ENCODE assay signal across 9 cellular contexts in the genomic region with DNA sequence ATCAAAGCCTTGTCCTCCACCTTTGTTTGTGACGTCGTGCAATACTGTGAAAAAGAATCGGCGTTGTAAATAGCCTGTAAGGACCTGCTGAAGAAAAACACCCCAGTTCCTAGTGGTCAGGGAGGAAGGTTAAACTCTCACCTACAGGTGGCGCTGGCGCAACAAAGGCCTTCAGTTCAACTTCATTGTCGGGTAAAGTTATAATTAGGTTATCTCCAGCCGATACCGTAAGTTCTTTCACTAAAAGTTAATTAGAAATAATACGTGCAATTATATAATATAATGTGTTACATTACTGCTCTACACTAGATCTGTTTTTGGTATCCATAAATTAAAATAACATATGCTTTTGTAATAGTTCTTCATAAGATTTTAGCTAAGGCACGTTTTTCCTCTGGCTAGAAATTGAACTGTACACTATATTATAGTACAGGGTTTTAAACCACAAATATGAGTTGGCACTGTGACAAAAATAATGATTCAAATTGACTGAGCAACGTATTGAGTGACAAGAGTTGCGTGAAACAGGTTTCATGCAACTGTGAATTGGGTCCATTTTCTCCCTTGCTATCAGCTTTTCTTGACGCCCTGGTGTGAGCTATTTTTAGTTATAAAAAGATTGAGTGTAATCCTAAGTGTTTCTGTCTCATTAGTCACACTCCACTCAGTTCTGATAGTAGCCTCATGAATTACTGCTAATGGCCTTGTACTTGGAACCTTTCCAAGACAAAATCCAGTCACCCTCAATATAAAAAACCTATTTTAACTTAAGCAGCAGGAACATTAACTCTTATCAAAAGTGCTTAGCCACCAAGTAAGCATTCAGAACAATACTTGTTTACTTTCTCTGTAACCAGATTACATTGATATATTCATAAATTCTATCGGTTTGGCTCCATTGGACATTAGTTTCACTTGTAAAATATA.
DNase-seq lines count a peak whose midpoint lies in the region; ATAC-seq and TF ChIP-seq lines count a peak whose summit lies in the region.
"Had no signal": no experiment of that assay in that cellular context is flagged by ENCODE, and none has a peak within 500 bp of the region (broad histone marks: within the 10 kb centered on the region; RNA-seq: fewer than 3 reads in every experiment).

No MANE protein-coding gene starts in this region.

- no peaks in the 10 kb centered on the region for H3K36me3 ChIP-seq in SK-N-SH (replicated peaks in 1 of 2; ENCODE audit: control insufficient read depth in 1 of 2, insufficient read depth in 2 of 2, low read length in 1 of 2)
- no peaks in the 10 kb centered on the region for H3K36me3 ChIP-seq in psoas muscle (ENCODE audit: insufficient read depth in 1 of 2, low read depth in 1 of 2)
- H3K36me3 ChIP-seq in aorta (ENCODE audit: control insufficient read depth in 1 of 2, insufficient read depth in 2 of 2, low read length in 1 of 2) = no peaks in the 10 kb centered on the region

- H3K9me3 ChIP-seq in SK-N-SH (no peaks in the 10 kb centered on the region), psoas muscle (no peaks in the 10 kb centered on the region), aorta (ENCODE audit: control insufficient read depth, low read length) (no peaks in the 10 kb centered on the region)

- no peak overlapping the region for H3K9ac ChIP-seq in SK-N-SH

- TF ChIP-seq CTCF in SK-N-SH (IDR thresholded peaks at IDR 0.05) (peak; percentile 93), psoas muscle (IDR thresholded peaks at IDR 0.05) (peak; percentile 85)

- CTCF ChIA-PET in SK-N-SH (lab: Yijun Ruan, JAX) = interaction anchor here (0.7 to 6.2 kb wide), 33 partner anchors 9 to 487 kb away, joined by 3 to 96 read pairs (median 5); partner anchors contain the start of genes ACOT13, ALDH5A1, KIAA0319 and TDP2

- H3K9me2 ChIP-seq in SK-N-SH = no peaks in the 10 kb centered on the region

- H3K4me1 ChIP-seq in SK-N-SH (ENCODE audit: control insufficient read depth in 1 of 2, insufficient read depth in 2 of 2, low read depth in 1 of 2, low read length in 1 of 2) = peaks cover 5 to 13% of the 10 kb centered on the region in 2 experiments; a peak in 2 of 4 replicates
- no peaks in the 10 kb centered on the region for H3K4me1 ChIP-seq in psoas muscle
- peaks cover 0 to 4% of the 10 kb centered on the region in 2 donors for H3K4me1 ChIP-seq in aorta (ENCODE audit: control insufficient read depth in 1 of 2, insufficient read depth in 2 of 2, low read length in 2 of 2)

- H2AFZ ChIP-seq in SK-N-SH (ENCODE audit: low read depth) = no peak overlapping the region

- H3K27ac Mint-ChIP-seq in activated naive CD4-positive, alpha-beta T cell treated with anti-CD3 and anti-CD28 coated beads, Interleukin-2, amount 50 U/mL, for 72 hours = no peak overlapping the region
- H3K27ac Mint-ChIP-seq: activated naive CD4-positive, alpha-beta T cell treated with anti-CD3 and anti-CD28 coated beads, Interleukin-2, amount 50 U/mL, for 24 hours had no signal

- H3K4me2 ChIP-seq in SK-N-SH = peak overlapping the region; percentile 30

- intact Hi-C loops in Right ventricle myocardium superior (cut with DNase I) = loop anchor here (5.0 kb wide), 1 partner anchor 184 kb away; no protein-coding TSS in a partner anchor
- intact Hi-C loops in psoas muscle (cut with DNase I) = loop anchor here (5.0 to 10.0 kb wide), 3 partner anchors 109 to 184 kb away; no protein-coding TSS in a partner anchor
- intact Hi-C loops in aorta (cut with DNase I) = loop anchor here (2.0 to 10.0 kb wide), 4 partner anchors 111 to 491 kb away; no protein-coding TSS in a partner anchor

- TF ChIP-seq EP300 in SK-N-SH (IDR thresholded peaks at IDR 0.05; ENCODE audit: borderline replicate concordance in 1 of 2, low read depth in 1 of 2, low read length in 1 of 2) = peak in 1 of 2 experiments; percentile 71; a peak in 2 of 4 replicates

- no peaks in the 10 kb centered on the region for H3K9me3 Mint-ChIP-seq in activated naive CD4-positive, alpha-beta T cell treated with anti-CD3 and anti-CD28 coated beads, Interleukin-2, amount 50 U/mL, for 72 hours
- H3K9me3 Mint-ChIP-seq: activated naive CD4-positive, alpha-beta T cell treated with anti-CD3 and anti-CD28 coated beads, Interleukin-2, amount 50 U/mL, for 24 hours had no signal

- ATAC-seq in GM21786 (IDR thresholded peaks at IDR 0.05; ENCODE audit: unreplicated experiment) (peak; percentile 83), Right ventricle myocardium superior (ENCODE audit: poor library complexity) (peak; percentile 91), psoas muscle (peak; percentile 71 to 92 (median 79)), aorta (ENCODE audit: low FRiP score) (peak; percentile 82)
- ATAC-seq in activated naive CD4-positive, alpha-beta T cell treated with anti-CD3 and anti-CD28 coated beads, Interleukin-2, amount 50 U/mL, for 72 hours = peak; percentile 68 to 79

- peak overlapping the region in 1 of 2 experiments; percentile 55; a peak in 2 of 4 replicates for H3K27ac ChIP-seq in SK-N-SH (ENCODE audit: low read depth in 2 of 2, low read length in 1 of 2)
- no peak overlapping the region for H3K27ac ChIP-seq in psoas muscle
- no peak overlapping the region for H3K27ac ChIP-seq in aorta (ENCODE audit: low read depth in 1 of 2, low read length in 2 of 2)

- H4K20me1 ChIP-seq in SK-N-SH (ENCODE audit: insufficient read depth) = no peaks in the 10 kb centered on the region

- H3K27me3 ChIP-seq in SK-N-SH (ENCODE audit: insufficient read depth) = peaks cover 7% of the 10 kb centered on the region; the same call in 1 of the 2 replicates
- no peaks in the 10 kb centered on the region for H3K27me3 ChIP-seq in psoas muscle (ENCODE audit: insufficient read depth in 3 of 3, low read length in 2 of 3)
- H3K27me3 ChIP-seq in aorta (ENCODE audit: control insufficient read depth in 1 of 2, insufficient read depth in 2 of 2, low read length in 1 of 2) = no peaks in the 10 kb centered on the region

- H3K79me2 ChIP-seq in SK-N-SH (ENCODE audit: insufficient read depth) = no peaks in the 10 kb centered on the region

- DNase-seq in Caki2 (ENCODE audit: low read depth) (peak; percentile 60), NCI-H1092 (lab: John Stamatoyannopoulos, UW) (peak; percentile 80), SK-N-SH (peak; percentile 59), Right ventricle myocardium superior (peak; percentile 83), psoas muscle (peak; percentile 69 to 74), aorta (peak; percentile 83 to 87)
- peak; percentile 62 to 78 for DNase-seq in activated naive CD4-positive, alpha-beta T cell treated with anti-CD3 and anti-CD28 coated beads, Interleukin-2, amount 50 U/mL, for 72 hours (ENCODE audit: low spot score in 2 of 2)

- in situ Hi-C loops in Caki2 (cut with HindIII; ENCODE audit: low pct_unique_long_range_greater_than_20kb, low sequenced_read_pairs) = no loop called here

- POLR2A ChIA-PET in SK-N-SH (lab: Yijun Ruan, JAX) = interaction anchor here (2.3 kb wide), 1 partner anchor 83 kb away, joined by 12 read pairs; the partner anchor contains the start of genes ACOT13 and TDP2

- peak overlapping the region in 1 of 2 experiments; percentile 25; a peak in 3 of 4 replicates for H3K4me3 ChIP-seq in SK-N-SH (ENCODE audit: low read depth in 2 of 2, low read length in 1 of 2)
- peak overlapping the region; percentile 24 for H3K4me3 ChIP-seq in psoas muscle
- H3K4me3 ChIP-seq in aorta (ENCODE audit: low read length in 2 of 2) = peak overlapping the region in 1 of 2 donors; percentile 1

- H3K36me3 Mint-ChIP-seq in activated naive CD4-positive, alpha-beta T cell treated with anti-CD3 and anti-CD28 coated beads, Interleukin-2, amount 50 U/mL, for 72 hours = no peaks in the 10 kb centered on the region
- H3K36me3 Mint-ChIP-seq: activated naive CD4-positive, alpha-beta T cell treated with anti-CD3 and anti-CD28 coated beads, Interleukin-2, amount 50 U/mL, for 24 hours had no signal

- 5% methylated on average over 15 of the region's 15 CpGs for WGBS in SK-N-SH (ENCODE audit: low lambda C conversion rate)
- 16 to 22% (median 17%) methylated on average over 15 of the region's 15 CpGs for WGBS in psoas muscle, 3 donors
- 13 to 17% methylated on average over 15 of the region's 15 CpGs for WGBS in aorta, 2 donors

- H3F3A ChIP-seq in SK-N-SH (replicated peaks; ENCODE audit: insufficient read depth) = peaks cover 10% of the 10 kb centered on the region

- peak; percentile 69 for TF ChIP-seq RAD21 in SK-N-SH (IDR thresholded peaks at IDR 0.05; ENCODE audit: low read length)

TF ChIP-seq in SK-N-SH, 30 proteins besides CTCF, POLR2A, EP300 and RAD21 (continues in another document):
- TF ChIP-seq, protein P1, sequence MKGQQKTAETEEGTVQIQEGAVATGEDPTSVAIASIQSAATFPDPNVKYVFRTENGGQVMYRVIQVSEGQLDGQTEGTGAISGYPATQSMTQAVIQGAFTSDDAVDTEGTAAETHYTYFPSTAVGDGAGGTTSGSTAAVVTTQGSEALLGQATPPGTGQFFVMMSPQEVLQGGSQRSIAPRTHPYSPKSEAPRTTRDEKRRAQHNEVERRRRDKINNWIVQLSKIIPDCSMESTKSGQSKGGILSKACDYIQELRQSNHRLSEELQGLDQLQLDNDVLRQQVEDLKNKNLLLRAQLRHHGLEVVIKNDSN (IDR thresholded peaks at IDR 0.05; ENCODE audit: borderline replicate concordance, low read depth) = no peak
- TF ChIP-seq CHD2 (IDR thresholded peaks at IDR 0.05; ENCODE audit: low read length, partially characterized antibody) (no peak), EZH2phosphoT487 (IDR thresholded peaks at IDR 0.05; ENCODE audit: borderline replicate concordance, low read depth) (no peak), FOXJ3 (CRISPR knock-in tag; IDR thresholded peaks at IDR 0.05) (no peak), FOSL2 (IDR thresholded peaks at IDR 0.05; ENCODE audit: borderline replicate concordance, low read depth) (peak; percentile 14; the same call in 1 of the 2 replicates), POLR2AphosphoS5 (IDR thresholded peaks at IDR 0.05; ENCODE audit: low read depth, low read length) (peak; percentile 40; the same call in 1 of the 2 replicates), RXRA (IDR thresholded peaks at IDR 0.05; ENCODE audit: borderline replicate concordance, low read depth) (no peak), NRF1 (IDR thresholded peaks at IDR 0.05; ENCODE audit: low read depth, low read length) (no peak), SMC3 (IDR thresholded peaks at IDR 0.05; ENCODE audit: low read depth, low read length) (peak; percentile 74), MEF2A (IDR thresholded peaks at IDR 0.05; ENCODE audit: borderline replicate concordance, low read depth) (peak; percentile 70; the same call in 1 of the 2 replicates), RCOR1 (IDR thresholded peaks at IDR 0.05; ENCODE audit: low read length) (peak; percentile 79)
- TF ChIP-seq, protein P2, sequence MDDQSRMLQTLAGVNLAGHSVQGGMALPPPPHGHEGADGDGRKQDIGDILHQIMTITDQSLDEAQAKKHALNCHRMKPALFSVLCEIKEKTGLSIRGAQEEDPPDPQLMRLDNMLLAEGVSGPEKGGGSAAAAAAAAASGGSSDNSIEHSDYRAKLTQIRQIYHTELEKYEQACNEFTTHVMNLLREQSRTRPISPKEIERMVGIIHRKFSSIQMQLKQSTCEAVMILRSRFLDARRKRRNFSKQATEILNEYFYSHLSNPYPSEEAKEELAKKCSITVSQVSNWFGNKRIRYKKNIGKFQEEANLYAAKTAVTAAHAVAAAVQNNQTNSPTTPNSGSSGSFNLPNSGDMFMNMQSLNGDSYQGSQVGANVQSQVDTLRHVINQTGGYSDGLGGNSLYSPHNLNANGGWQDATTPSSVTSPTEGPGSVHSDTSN (IDR thresholded peaks at IDR 0.05) = peak; percentile 75
